25 cellular contexts compared by ENCODE assay signal in the genomic region with DNA sequence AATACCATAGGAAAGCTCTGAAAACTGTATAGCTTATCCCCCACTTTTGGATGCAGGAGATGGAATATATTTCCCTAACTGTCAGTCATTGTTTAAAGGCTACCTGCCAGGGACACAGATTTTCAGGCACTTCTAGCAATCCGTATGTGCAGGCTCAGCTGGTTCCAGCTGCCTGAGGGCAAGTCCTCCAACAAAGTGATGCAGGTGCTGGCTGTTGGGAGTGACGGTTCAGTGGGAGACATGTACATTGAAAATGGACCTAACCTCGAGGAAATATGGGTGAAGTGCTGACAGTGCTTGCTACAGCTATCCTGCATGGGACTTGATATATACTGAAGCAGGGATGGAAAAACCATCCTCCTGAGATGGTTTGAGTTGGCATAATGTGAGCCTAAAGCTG.
DNase-seq lines count a peak whose midpoint lies in the region; FAIRE-seq lines count a peak whose summit lies in the region.
"Had no signal": no experiment of that assay in that cellular context is flagged by ENCODE, and none has a peak within 500 bp of the region (broad histone marks: within the 10 kb centered on the region; RNA-seq: fewer than 3 reads in every experiment).

No MANE protein-coding gene starts in this region.

- FAIRE-seq in RCC 7860 (lab: Jason Lieb, UNC): no peak
- FAIRE-seq: GM19239, H54, HepG2, pancreas, TTC549 had no signal

- DNase-seq in NCI-H2196 treated with DMSO at 0.1 percent for 48 hours (lab: John Stamatoyannopoulos, UW; ENCODE audit: unreplicated experiment): peak; percentile 50
- no peak for DNase-seq in NCI-H2196 (lab: John Stamatoyannopoulos, UW; ENCODE audit: unreplicated experiment)
- DNase-seq in NCI-H1105 treated with DMSO at 0.1 percent for 48 hours (lab: John Stamatoyannopoulos, UW): peak; percentile 88
- peak; percentile 75 for DNase-seq in NCI-H748 (lab: John Stamatoyannopoulos, UW; ENCODE audit: unreplicated experiment)
- DNase-seq in germinal center (ENCODE audit: low spot score): no peak
- DNase-seq in T1000 (lab: John Stamatoyannopoulos, UW): no peak
- no peak for DNase-seq in RCC 7860 (ENCODE audit: low spot score)
- DNase-seq: activated CD4-positive, alpha-beta memory T cell treated with anti-CD3 and anti-CD28 coated beads for 36 hours; activated CD4-positive, CD25-positive, alpha-beta regulatory T cell treated with anti-CD3 and anti-CD28 coated beads, Interleukin-2, amount 50 U/mL, for 72 hours; activated CD8-positive, alpha-beta memory T cell treated with anti-CD3 and anti-CD28 coated beads, Interleukin-2, amount 50 U/mL, for 4 hours; activated naive CD4-positive, alpha-beta T cell treated with anti-CD3 and anti-CD28 coated beads, Interleukin-2, amount 50 U/mL, for 16 hours; anterior cingulate cortex; CD8-positive, alpha-beta memory T cell; cortex of kidney; effector memory CD8-positive, alpha-beta T cell; heart left ventricle; NCI-H524; pancreas; stimulated activated CD4-positive, alpha-beta T cell treated with anti-CD3 and anti-CD28 coated beads, Interleukin-1b, Interleukin-23, amount 100 ng/mL, for 48 hours; stimulated activated CD8-positive, alpha-beta memory T cell treated with anti-CD3 and anti-CD28 coated beads, Interleukin-4, amount 100 ng/mL, for 48 hours; stimulated activated naive CD8-positive, alpha-beta T cell treated with anti-CD3 and anti-CD28 coated beads, Interleukin-15, amount 100 ng/mL, for 72 hours had no signal

Comparison
In these comparisons a context has a peak if more than half of its experiments do, and no peak if none do; other contexts are left out.
1. DNase-seq: peak in NCI-H2196 treated with DMSO at 0.1 percent for 48 hours (single experiment), NCI-H1105 treated with DMSO at 0.1 percent for 48 hours (single experiment) and NCI-H748 (single experiment); none in NCI-H2196 (single experiment), germinal center (single experiment), T1000 (single experiment) and RCC 7860 (single experiment).